1 cellular context compared by ENCODE assay signal in genomic region chr2:181131584-181131983, GRCh38.
TF ChIP-seq lines count a peak whose summit lies in the region.

No MANE protein-coding gene starts in this region.

TF ChIP-seq in GM23338, 12 proteins besides CTCF, POLR2A, EP300 and RAD21 (continued from another document):
- TF ChIP-seq, protein P1, sequence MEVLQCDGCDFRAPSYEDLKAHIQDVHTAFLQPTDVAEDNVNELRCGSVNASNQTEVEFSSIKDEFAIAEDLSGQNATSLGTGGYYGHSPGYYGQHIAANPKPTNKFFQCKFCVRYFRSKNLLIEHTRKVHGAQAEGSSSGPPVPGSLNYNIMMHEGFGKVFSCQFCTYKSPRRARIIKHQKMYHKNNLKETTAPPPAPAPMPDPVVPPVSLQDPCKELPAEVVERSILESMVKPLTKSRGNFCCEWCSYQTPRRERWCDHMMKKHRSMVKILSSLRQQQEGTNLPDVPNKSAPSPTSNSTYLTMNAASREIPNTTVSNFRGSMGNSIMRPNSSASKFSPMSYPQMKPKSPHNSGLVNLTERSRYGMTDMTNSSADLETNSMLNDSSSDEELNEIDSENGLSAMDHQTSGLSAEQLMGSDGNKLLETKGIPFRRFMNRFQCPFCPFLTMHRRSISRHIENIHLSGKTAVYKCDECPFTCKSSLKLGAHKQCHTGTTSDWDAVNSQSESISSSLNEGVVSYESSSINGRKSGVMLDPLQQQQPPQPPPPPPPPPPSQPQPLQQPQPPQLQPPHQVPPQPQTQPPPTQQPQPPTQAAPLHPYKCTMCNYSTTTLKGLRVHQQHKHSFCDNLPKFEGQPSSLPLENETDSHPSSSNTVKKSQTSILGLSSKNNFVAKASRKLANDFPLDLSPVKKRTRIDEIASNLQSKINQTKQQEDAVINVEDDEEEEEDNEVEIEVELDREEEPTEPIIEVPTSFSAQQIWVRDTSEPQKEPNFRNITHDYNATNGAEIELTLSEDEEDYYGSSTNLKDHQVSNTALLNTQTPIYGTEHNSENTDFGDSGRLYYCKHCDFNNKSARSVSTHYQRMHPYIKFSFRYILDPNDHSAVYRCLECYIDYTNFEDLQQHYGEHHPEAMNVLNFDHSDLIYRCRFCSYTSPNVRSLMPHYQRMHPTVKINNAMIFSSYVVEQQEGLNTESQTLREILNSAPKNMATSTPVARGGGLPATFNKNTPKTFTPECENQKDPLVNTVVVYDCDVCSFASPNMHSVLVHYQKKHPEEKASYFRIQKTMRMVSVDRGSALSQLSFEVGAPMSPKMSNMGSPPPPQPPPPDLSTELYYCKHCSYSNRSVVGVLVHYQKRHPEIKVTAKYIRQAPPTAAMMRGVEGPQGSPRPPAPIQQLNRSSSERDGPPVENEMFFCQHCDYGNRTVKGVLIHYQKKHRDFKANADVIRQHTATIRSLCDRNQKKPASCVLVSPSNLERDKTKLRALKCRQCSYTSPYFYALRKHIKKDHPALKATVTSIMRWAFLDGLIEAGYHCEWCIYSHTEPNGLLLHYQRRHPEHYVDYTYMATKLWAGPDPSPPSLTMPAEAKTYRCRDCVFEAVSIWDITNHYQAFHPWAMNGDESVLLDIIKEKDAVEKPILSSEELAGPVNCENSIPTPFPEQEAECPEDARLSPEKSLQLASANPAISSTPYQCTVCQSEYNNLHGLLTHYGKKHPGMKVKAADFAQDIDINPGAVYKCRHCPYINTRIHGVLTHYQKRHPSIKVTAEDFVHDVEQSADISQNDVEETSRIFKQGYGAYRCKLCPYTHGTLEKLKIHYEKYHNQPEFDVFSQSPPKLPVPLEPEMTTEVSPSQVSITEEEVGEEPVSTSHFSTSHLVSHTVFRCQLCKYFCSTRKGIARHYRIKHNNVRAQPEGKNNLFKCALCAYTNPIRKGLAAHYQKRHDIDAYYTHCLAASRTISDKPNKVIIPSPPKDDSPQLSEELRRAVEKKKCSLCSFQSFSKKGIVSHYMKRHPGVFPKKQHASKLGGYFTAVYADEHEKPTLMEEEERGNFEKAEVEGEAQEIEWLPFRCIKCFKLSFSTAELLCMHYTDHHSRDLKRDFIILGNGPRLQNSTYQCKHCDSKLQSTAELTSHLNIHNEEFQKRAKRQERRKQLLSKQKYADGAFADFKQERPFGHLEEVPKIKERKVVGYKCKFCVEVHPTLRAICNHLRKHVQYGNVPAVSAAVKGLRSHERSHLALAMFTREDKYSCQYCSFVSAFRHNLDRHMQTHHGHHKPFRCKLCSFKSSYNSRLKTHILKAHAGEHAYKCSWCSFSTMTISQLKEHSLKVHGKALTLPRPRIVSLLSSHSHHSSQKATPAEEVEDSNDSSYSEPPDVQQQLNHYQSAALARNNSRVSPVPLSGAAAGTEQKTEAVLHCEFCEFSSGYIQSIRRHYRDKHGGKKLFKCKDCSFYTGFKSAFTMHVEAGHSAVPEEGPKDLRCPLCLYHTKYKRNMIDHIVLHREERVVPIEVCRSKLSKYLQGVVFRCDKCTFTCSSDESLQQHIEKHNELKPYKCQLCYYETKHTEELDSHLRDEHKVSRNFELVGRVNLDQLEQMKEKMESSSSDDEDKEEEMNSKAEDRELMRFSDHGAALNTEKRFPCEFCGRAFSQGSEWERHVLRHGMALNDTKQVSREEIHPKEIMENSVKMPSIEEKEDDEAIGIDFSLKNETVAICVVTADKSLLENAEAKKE (CRISPR knock-in tag; IDR thresholded peaks at IDR 0.05): no peak
- TF ChIP-seq ZNF114 (CRISPR knock-in tag; IDR thresholded peaks at IDR 0.05): no peak
- TF ChIP-seq JUNB (IDR thresholded peaks at IDR 0.05; ENCODE audit: unreplicated experiment): no peak
- TF ChIP-seq ETS1 (IDR thresholded peaks at IDR 0.05): no peak
- TF ChIP-seq REST (IDR thresholded peaks at IDR 0.05; ENCODE audit: unreplicated experiment): no peak
- no peak for TF ChIP-seq POLR2AphosphoS5 (IDR thresholded peaks at IDR 0.05; ENCODE audit: low read depth)
- TF ChIP-seq EZH2phosphoT487 (IDR thresholded peaks at IDR 0.05; ENCODE audit: unreplicated experiment): no peak
- no peak for TF ChIP-seq NANOG (IDR thresholded peaks at IDR 0.05; ENCODE audit: borderline replicate concordance)
- no peak for TF ChIP-seq STAT1 (IDR thresholded peaks at IDR 0.05; ENCODE audit: unreplicated experiment)
- TF ChIP-seq ZNF331 (CRISPR knock-in tag; IDR thresholded peaks at IDR 0.05; ENCODE audit: low read depth): no peak
- TF ChIP-seq EZH2 (IDR thresholded peaks at IDR 0.05; ENCODE audit: low read depth, unreplicated experiment): no peak
